14 cellular contexts compared by ENCODE assay signal in the genomic region with DNA sequence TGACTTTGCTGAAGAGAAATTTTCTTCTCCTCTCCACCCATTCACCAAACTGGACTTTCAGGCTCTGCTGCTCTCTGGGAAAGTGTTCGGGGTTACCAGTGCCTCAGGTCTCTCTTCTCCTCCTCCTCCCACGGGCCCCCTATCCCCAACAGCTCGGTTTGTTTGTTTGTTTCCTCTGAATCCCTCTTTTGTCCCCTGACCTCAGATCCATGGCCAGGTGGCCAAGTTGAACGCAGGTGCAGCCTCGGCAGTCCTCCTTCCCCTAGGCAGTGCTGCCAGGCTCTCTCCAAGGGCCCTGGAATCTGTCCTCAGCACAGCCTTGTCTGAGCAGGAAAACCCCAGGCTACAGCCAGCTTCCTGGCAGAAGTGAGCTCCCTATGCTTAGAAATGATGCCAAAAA. TPM values are rescaled to one million over a fixed set of nuclear protein-coding genes. Genes with fewer than 3 reads are reported as not detected.
DNase-seq lines count a peak whose midpoint lies in the region; ATAC-seq and TF ChIP-seq lines count a peak whose summit lies in the region.
"Had no signal": no experiment of that assay in that cellular context is flagged by ENCODE, and none has a peak within 500 bp of the region (broad histone marks: within the 10 kb centered on the region; RNA-seq: fewer than 3 reads in every experiment).

No MANE protein-coding gene starts in this region.

- H3K27me3 Mint-ChIP-seq in chondrocyte (ENCODE audit: low read depth): peaks cover 4% of the 10 kb centered on the region
- H3K27me3 Mint-ChIP-seq in mesothelial cell of epicardium (ENCODE audit: low read depth): no peaks in the 10 kb centered on the region

- peaks cover 0 to 20% (median 4%) of the 10 kb centered on the region in 7 donors for H3K27me3 ChIP-seq in heart right ventricle
- H3K27me3 ChIP-seq: ascending aorta, SJSA1 had no signal

- H3K4me3 Mint-ChIP-seq in chondrocyte (ENCODE audit: unreplicated experiment) (no peak overlapping the region), mesothelial cell of epicardium (peak overlapping the region; percentile 33)
- H3K4me3 Mint-ChIP-seq: activated CD8-positive, alpha-beta T cell treated with anti-CD3 and anti-CD28 coated beads, Interleukin-2, amount 10 ng/mL, durations not matched to agents 7 days and 5 days had no signal

- intact Hi-C loops in heart right ventricle (cut with DNase I) (no loop called here), left cardiac atrium (cut with DNase I) (no loop called here)

- peak overlapping the region in 2 of 10 donors; percentile 7 to 16 for H3K27ac ChIP-seq in heart right ventricle
- H3K27ac ChIP-seq: ascending aorta, SJSA1 had no signal

- no peak for DNase-seq in heart right ventricle
- DNase-seq in left cardiac atrium: no peak
- DNase-seq in chondrocyte (ENCODE audit: low spot score): no peak
- no peak for DNase-seq in mesothelial cell of epicardium (ENCODE audit: low spot score in 2 of 2, unreplicated experiment in 2 of 2)
- DNase-seq in RKO (ENCODE audit: low spot score): no peak
- DNase-seq in GM10248 (ENCODE audit: extremely low spot score): no peak
- DNase-seq: activated CD8-positive, alpha-beta T cell treated with anti-CD3 and anti-CD28 coated beads, Interleukin-2, amount 10 ng/mL, durations not matched to agents 7 days and 5 days; effector CD8-positive, alpha-beta T cell; left colon; NCI-H1092 had no signal

- CTCF ChIA-PET in GM10248 (lab: Yijun Ruan, JAX): no interaction called here

- H3K4me1 Mint-ChIP-seq in chondrocyte (ENCODE audit: low read depth) (peaks cover 10% of the 10 kb centered on the region), mesothelial cell of epicardium (peaks cover 27% of the 10 kb centered on the region)

- ATAC-seq in heart right ventricle: peak in 5 of 8 donors; percentile 30 to 66 (median 41)
- ATAC-seq in left cardiac atrium: no peak
- ATAC-seq in GM19328 (IDR thresholded peaks at IDR 0.05; ENCODE audit: unreplicated experiment): no peak
- no peak for ATAC-seq in HG02884 (IDR thresholded peaks at IDR 0.05; ENCODE audit: unreplicated experiment)
- ATAC-seq: activated CD8-positive, alpha-beta T cell treated with anti-CD3 and anti-CD28 coated beads, Interleukin-2, amount 10 ng/mL, durations not matched to agents 7 days and 5 days; left colon had no signal

- H3K9me3 ChIP-seq in heart right ventricle: no peaks in the 10 kb centered on the region
- H3K9me3 ChIP-seq: ascending aorta, SJSA1 had no signal

- no peaks in the 10 kb centered on the region for H3K9me3 Mint-ChIP-seq in chondrocyte (ENCODE audit: low read depth)
- H3K9me3 Mint-ChIP-seq in mesothelial cell of epicardium: no peaks in the 10 kb centered on the region

- WGBS in heart right ventricle, 2 donors: 36 to 42% methylated on average over 5 of the region's 5 CpGs

- no peaks in the 10 kb centered on the region for H3K36me3 ChIP-seq in heart right ventricle
- H3K36me3 ChIP-seq: ascending aorta, SJSA1 had no signal

- TF ChIP-seq CTCF in heart right ventricle (IDR thresholded peaks at IDR 0.05) (no peak), chondrocyte (IDR thresholded peaks at IDR 0.05) (no peak), mesothelial cell of epicardium (IDR thresholded peaks at IDR 0.05; ENCODE audit: unreplicated experiment) (no peak), GM10248 (IDR thresholded peaks at IDR 0.05; ENCODE audit: control extremely low read depth, extremely low read depth, low read depth, missing control alignments) (no peak)

- POLR2A ChIA-PET in GM10248 (lab: Yijun Ruan, JAX): no interaction called here

- H3K27ac Mint-ChIP-seq in chondrocyte (ENCODE audit: unreplicated experiment) (peak overlapping the region; percentile 78), mesothelial cell of epicardium (peak overlapping the region; percentile 90)
- H3K27ac Mint-ChIP-seq: activated CD8-positive, alpha-beta T cell treated with anti-CD3 and anti-CD28 coated beads, Interleukin-2, amount 10 ng/mL, durations not matched to agents 7 days and 5 days had no signal

- no peak overlapping the region for H3K4me3 ChIP-seq in heart right ventricle
- H3K4me3 ChIP-seq: ascending aorta, SJSA1 had no signal

- H3K36me3 Mint-ChIP-seq in chondrocyte (ENCODE audit: low read depth) (no peaks in the 10 kb centered on the region), mesothelial cell of epicardium (no peaks in the 10 kb centered on the region)

- H3K4me1 ChIP-seq in heart right ventricle: peaks cover 0 to 13% (median 8%) of the 10 kb centered on the region in 9 donors
- H3K4me1 ChIP-seq: ascending aorta had no signal

RNA-seq across cellular contexts. Expression of a gene that starts 60.0 kb away (rescaled TPM):
- under 1 TPM; 0.08 to 0.43 (median 0.18) TPM for total RNA-seq in heart right ventricle
- polyA plus RNA-seq in heart right ventricle: under 1 TPM; 0.19 to 0.29 TPM
- total RNA-seq in left cardiac atrium: under 1 TPM; 0.50 to 0.53 TPM
- total RNA-seq in chondrocyte: 4.2 to 8.9 TPM (median 4.4 TPM) in 3 replicates
- total RNA-seq in mesothelial cell of epicardium: 4.2 to 4.6 TPM (median 4.3 TPM) in 3 replicates

Comparison
In these comparisons a context has a peak if more than half of its experiments do, and no peak if none do; other contexts are left out.
1. ATAC-seq: peak in heart right ventricle (5 of 8); none in left cardiac atrium (0 of 2), GM19328 (single experiment) and HG02884 (single experiment).